In the genomic region with DNA sequence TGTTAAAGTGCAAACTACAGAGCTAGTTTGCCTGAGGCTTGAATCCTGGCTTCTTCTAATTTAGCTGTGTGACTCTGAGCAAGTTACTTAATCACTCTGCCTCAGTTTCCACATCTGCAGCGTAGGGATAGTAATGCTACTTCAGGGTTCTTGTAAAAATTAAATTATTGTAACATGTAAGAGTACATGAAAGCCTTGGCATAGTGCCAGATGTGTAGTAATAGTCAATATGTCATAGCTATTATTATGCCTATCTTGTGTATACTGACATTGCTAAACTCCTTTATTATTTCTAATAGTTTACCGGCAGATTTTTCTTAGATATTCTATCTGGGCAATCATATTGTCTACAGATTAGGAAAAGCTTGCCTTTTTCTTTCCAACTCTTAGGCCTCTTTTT, we compare ENCODE assay signal across 24 cellular contexts. TPM values are rescaled to one million over a fixed set of nuclear protein-coding genes. Genes with fewer than 3 reads are reported as not detected.
DNase-seq lines count a peak whose midpoint lies in the region; ATAC-seq, FAIRE-seq and TF ChIP-seq lines count a peak whose summit lies in the region.
"Had no signal": no experiment of that assay in that cellular context is flagged by ENCODE, and none has a peak within 500 bp of the region (broad histone marks: within the 10 kb centered on the region; RNA-seq: fewer than 3 reads in every experiment).

No MANE protein-coding gene starts in this region.

- no peaks in the 10 kb centered on the region for H3K36me3 Mint-ChIP-seq in MCF 10A (ENCODE audit: insufficient read depth, unreplicated experiment)
- H3K36me3 Mint-ChIP-seq: CD4-positive, CD25-positive, alpha-beta regulatory T cell had no signal

- BruUV-seq in MCF 10A (replicated peaks; lab: Mats Ljungman, UMichigan), result no TSS peak
- BruUV-seq in mammary epithelial cell (replicated peaks; lab: Mats Ljungman, UMichigan), result no TSS peak
- no TSS peak for BruUV-seq in K562 (replicated peaks; lab: Mats Ljungman, UMichigan)

- POLR2A ChIA-PET in MCF 10A (lab: Yijun Ruan, JAX) (interaction anchor here (1.0 kb wide), 1 partner anchor 19 kb away, joined by 4 read pairs; no protein-coding TSS in a partner anchor), K562 (lab: Yijun Ruan, JAX) (interaction anchor here (0.6 to 1.7 kb wide), 3 partner anchors 11 to 292 kb away, joined by 3 to 5 read pairs (median 3); no protein-coding TSS in a partner anchor)

- H3K4me3 ChIP-seq in mammary epithelial cell (replicated peaks in 1 of 3; ENCODE audit: insufficient read depth in 1 of 3, low read depth in 2 of 3, low read length in 3 of 3) (no peak overlapping the region), K562 (no peak overlapping the region)

- in situ Hi-C loops in mammary epithelial cell (cut with MboI; ENCODE audit: low sequenced_read_pairs in 2 of 2), result loop anchor here (5.0 to 10.0 kb wide), 2 partner anchors 174 to 182 kb away; no protein-coding TSS in a partner anchor
- in situ Hi-C loops in K562 (cut with MboI), result loop anchor here (10.0 kb wide), 1 partner anchor 562 kb away; no protein-coding TSS in a partner anchor

- H3K27ac ChIP-seq in mammary epithelial cell (ENCODE audit: insufficient read depth, low read depth, low read length) (no peak overlapping the region), K562 (ENCODE audit: extremely low read depth, low read depth, low read length) (no peak overlapping the region)
- H3K27ac ChIP-seq: HL-60 had no signal

- H3K9me3 ChIP-seq in mammary epithelial cell (replicated peaks; ENCODE audit: insufficient read depth, low read length) (no peaks in the 10 kb centered on the region), K562 (replicated peaks; ENCODE audit: control insufficient read depth, insufficient read depth, low read depth, low read length) (0 out of 2 replicates have a peak, but pooled peaks cover 2% of the 10 kb centered on the region)
- H3K9me3 ChIP-seq: BE2C, Caco-2 had no signal

- DNase-seq in MCF 10A (ENCODE audit: unreplicated experiment) (peak; percentile 23), mammary epithelial cell (no peak), K562 (ENCODE audit: extremely low read depth in 1 of 4, low spot score in 3 of 4) (no peak), H4 (ENCODE audit: low spot score) (no peak), T1000 (lab: John Stamatoyannopoulos, UW) (no peak)
- DNase-seq: ACHN; BE2C; C1 segment of cervical spinal cord; Caco-2; CD4-positive, CD25-positive, alpha-beta regulatory T cell; CD8-positive, alpha-beta memory T cell; DMS153; DMS79; GDM1; H7; HFFc6; IMR-90 had no signal

- H3K27me3 Mint-ChIP-seq in MCF 10A (ENCODE audit: insufficient read depth, unreplicated experiment), result no peaks in the 10 kb centered on the region

- H3K79me2 ChIP-seq in mammary epithelial cell (ENCODE audit: insufficient read depth, low read length) (no peaks in the 10 kb centered on the region), K562 (ENCODE audit: control insufficient read depth, insufficient read depth, low read length) (no peaks in the 10 kb centered on the region)

- H3K9me1 ChIP-seq in K562 (ENCODE audit: control insufficient read depth, insufficient read depth, low read length), result no peaks in the 10 kb centered on the region

- TF ChIP-seq CTCF in MCF 10A (IDR thresholded peaks at IDR 0.05; ENCODE audit: unreplicated experiment), result no peak
- TF ChIP-seq CTCF in mammary epithelial cell (conservative IDR thresholded peaks at IDR 0.05 in 1 of 2, IDR thresholded peaks at IDR 0.05 in 1 of 2; ENCODE audit: extremely low read depth in 1 of 2, insufficient read depth in 1 of 2, low read depth in 1 of 2, low read length in 2 of 2), result no peak
- TF ChIP-seq CTCF in K562 (IDR thresholded peaks at IDR 0.05 in 2 of 3, conservative IDR thresholded peaks at IDR 0.05 in 1 of 3; ENCODE audit: insufficient read depth in 2 of 3, low read depth in 1 of 3, low read length in 3 of 3), result no peak

- intact Hi-C loops in MCF 10A (cut with micrococcal nuclease) (no loop called here), mammary epithelial cell (cut with micrococcal nuclease) (no loop called here), K562 (cut with micrococcal nuclease) (no loop called here)

- H4K20me1 ChIP-seq in mammary epithelial cell (ENCODE audit: insufficient read depth, low read length) (no peaks in the 10 kb centered on the region), K562 (replicated peaks; ENCODE audit: control insufficient read depth, insufficient read depth, low read length) (no peaks in the 10 kb centered on the region)

- H3K4me2 ChIP-seq in mammary epithelial cell (ENCODE audit: insufficient read depth, low read depth, low read length) (no peak overlapping the region), K562 (ENCODE audit: insufficient read depth, low read length) (no peak overlapping the region)

- H3K9me3 Mint-ChIP-seq in MCF 10A (ENCODE audit: unreplicated experiment), result no peaks in the 10 kb centered on the region

- no peak overlapping the region for H3K27ac Mint-ChIP-seq in MCF 10A (ENCODE audit: low read depth, unreplicated experiment)
- H3K27ac Mint-ChIP-seq: GM23338, HFFc6 had no signal

- dilution Hi-C loops in mammary epithelial cell (cut with HindIII; ENCODE audit: low sequenced_read_pairs), result loop anchor here (25.0 kb wide), 1 partner anchor 179 kb away; no protein-coding TSS in a partner anchor

- H3K4me3 Mint-ChIP-seq in MCF 10A (ENCODE audit: unreplicated experiment), result no peak overlapping the region
- H3K4me3 Mint-ChIP-seq: CD4-positive, CD25-positive, alpha-beta regulatory T cell; HFFc6 had no signal

- TF ChIP-seq POLR2A in K562 (conservative IDR thresholded peaks at IDR 0.05), result no peak

- TF ChIP-seq EP300 in Ishikawa (IDR thresholded peaks at IDR 0.05; ENCODE audit: borderline replicate concordance) (no peak), K562 (IDR thresholded peaks at IDR 0.05; ENCODE audit: low read length) (no peak)

- H3K36me3 ChIP-seq in mammary epithelial cell (ENCODE audit: insufficient read depth, low read length) (no peaks in the 10 kb centered on the region), K562 (ENCODE audit: control insufficient read depth, insufficient read depth, low read length) (no peaks in the 10 kb centered on the region)
- H3K36me3 ChIP-seq: BE2C had no signal

- CTCF ChIA-PET in MCF 10A (lab: Yijun Ruan, JAX), result interaction anchor here (0.6 to 9.3 kb wide), 9 partner anchors 9 to 559 kb away, joined by 3 to 89 read pairs (median 4); no protein-coding TSS in a partner anchor
- CTCF ChIA-PET in mammary epithelial cell (lab: Charles Lee; ENCODE audit: low non-redundant PET), result interaction anchor here (0.5 kb wide), 1 partner anchor 28 kb away, joined by 3 read pairs; no protein-coding TSS in a partner anchor
- CTCF ChIA-PET in K562 (lab: Yijun Ruan, JAX; ENCODE audit: low intra/inter-chr PET ratio), result no interaction called here

- H3K27me3 ChIP-seq in mammary epithelial cell (ENCODE audit: insufficient read depth, low read length) (no peaks in the 10 kb centered on the region), K562 (ENCODE audit: control insufficient read depth in 2 of 2, insufficient read depth in 2 of 2, low read length in 2 of 2) (peaks cover 28 to 41% of the 10 kb centered on the region in 2 experiments)
- H3K27me3 ChIP-seq: BE2C had no signal

- H3K4me1 ChIP-seq in mammary epithelial cell (ENCODE audit: insufficient read depth, low read length), result peaks cover 5% of the 10 kb centered on the region
- H3K4me1 ChIP-seq in K562 (replicated peaks in 1 of 2; ENCODE audit: control insufficient read depth in 2 of 2, insufficient read depth in 2 of 2, low read length in 2 of 2), result peaks cover 0 to 8% of the 10 kb centered on the region in 2 experiments; a peak in 2 of 5 replicates
- H3K4me1 ChIP-seq: BE2C, Caco-2 had no signal

- no peak for ATAC-seq in K562
- ATAC-seq: HCT116 had no signal

- TF ChIP-seq RAD21 in Ishikawa (IDR thresholded peaks at IDR 0.05; ENCODE audit: low read depth) (no peak), K562 (CRISPR knock-in tag; conservative IDR thresholded peaks at IDR 0.05 in 1 of 2, IDR thresholded peaks at IDR 0.05 in 1 of 2) (no peak)

- no peaks in the 10 kb centered on the region for H3K4me1 Mint-ChIP-seq in MCF 10A (ENCODE audit: insufficient read depth, unreplicated experiment)

- no peak for FAIRE-seq in K562 (lab: Jason Lieb, UNC)
- FAIRE-seq: A204.1, GM12892, GM18507 had no signal

- no peak overlapping the region for H2AFZ ChIP-seq in mammary epithelial cell (ENCODE audit: low read depth, low read length)
- no peak overlapping the region for H2AFZ ChIP-seq in K562 (ENCODE audit: low read depth, low read length)

- 71% methylated on average over 2 of the region's 2 CpGs for WGBS in mammary epithelial cell (ENCODE audit: low coverage, missing lambda C conversion rate)
- WGBS in K562 (ENCODE audit: insufficient coverage, low coverage, missing lambda C conversion rate), result 2% methylated on average over 2 of the region's 2 CpGs

- H3K9ac ChIP-seq in mammary epithelial cell (ENCODE audit: insufficient read depth, low read length) (no peak overlapping the region), K562 (ENCODE audit: insufficient read depth in 1 of 2, low read depth in 2 of 2, low read length in 2 of 2) (no peak overlapping the region)

RNA-seq across cellular contexts. Expression of a gene that starts 6.8 kb away (rescaled TPM):
- total RNA-seq in MCF 10A (2022), result 14.7 and 15.9 TPM in 2 replicates
- 10 to 100 TPM in 1 of 2 donors, 1 to 10 TPM in 1; 8.6 to 13.5 TPM for total RNA-seq in mammary epithelial cell
- polyA plus RNA-seq in mammary epithelial cell, result 9.7 TPM
- polyA minus RNA-seq in mammary epithelial cell, result 8.5 TPM
- 14.9 and 32.5 TPM in 2 replicates for total RNA-seq in K562 (2011; cell fraction: chromatin; rRNA removed; ENCODE audit: low replicate concordance)
- total RNA-seq in K562 (2011; cell fraction: nucleolus; rRNA removed), result 8.2 and 11.6 TPM in 2 replicates
- 17.5 and 30.8 TPM in 2 replicates for total RNA-seq in K562 (2011; cell fraction: nucleoplasm; rRNA removed)
- 15.9 and 18.8 TPM in 2 replicates for total RNA-seq in K562 (2014; rRNA removed)
- 28.7 and 32.5 TPM in 2 replicates for total RNA-seq in K562 (2014; rRNA removed; fragmentation: Illumina TruSeq; extraction: Trizol)
- 27.3 and 27.7 TPM in 2 replicates for total RNA-seq in K562 (2015; rRNA removed; fragmentation: Illumina TruSeq; extraction: Trizol)
- 20.5 and 21.2 TPM in 2 replicates for total RNA-seq in K562 (2021)
- polyA plus RNA-seq in K562 (2011; rRNA removed), result 42.9 and 43.1 TPM in 2 replicates
- 17.2 and 32.7 TPM in 2 replicates for polyA plus RNA-seq in K562 (2011; cell fraction: cytosol; rRNA removed)
- polyA plus RNA-seq in K562 (2011; cell fraction: nucleus; rRNA removed), result 27.0 and 37.4 TPM in 2 replicates
- 13.6 and 22.2 TPM in 2 replicates for polyA plus RNA-seq in K562 (2012)
- polyA plus RNA-seq in K562 (2014; fragmentation: Illumina TruSeq; extraction: Trizol), result 28.4 and 35.2 TPM in 2 replicates
- 10 to 100 TPM; 62.6 to 76.5 TPM for polyA plus RNA-seq in K562 (2014; fragmentation: Nextera tagmentation; extraction: Ambion mirVana)
- 18.6 and 24.1 TPM in 2 replicates for polyA plus RNA-seq in K562 (2014; rRNA removed)
- 39.7 and 45.5 TPM in 2 replicates for polyA minus RNA-seq in K562 (2011; rRNA and poly(A)+ RNA removed)
- polyA minus RNA-seq in K562 (2011; cell fraction: cytosol; rRNA and poly(A)+ RNA removed), result 15.5 and 15.6 TPM in 2 replicates
- 7.5 and 16.2 TPM in 2 replicates for polyA minus RNA-seq in K562 (2011; cell fraction: nucleus; rRNA and poly(A)+ RNA removed)
- 16.3 and 20.9 TPM in 2 replicates for total RNA-seq in H4 (2014; rRNA removed; shearing (Covaris generic))

RNA-seq across cellular contexts. Expression of a gene that starts 43.6 kb away (rescaled TPM):
- 55.9 and 71.8 TPM in 2 replicates for total RNA-seq in MCF 10A (2022)
- total RNA-seq in mammary epithelial cell, result 10 to 100 TPM; 28.7 to 36.2 TPM
- polyA plus RNA-seq in mammary epithelial cell, result 14.4 TPM
- 35.9 TPM for polyA minus RNA-seq in mammary epithelial cell
- 19.4 and 25.5 TPM in 2 replicates for total RNA-seq in K562 (2011; cell fraction: chromatin; rRNA removed; ENCODE audit: low replicate concordance)
- total RNA-seq in K562 (2011; cell fraction: nucleolus; rRNA removed), result 13.3 and 15.5 TPM in 2 replicates
- 21.6 and 38.7 TPM in 2 replicates for total RNA-seq in K562 (2011; cell fraction: nucleoplasm; rRNA removed)
- total RNA-seq in K562 (2014; rRNA removed), result 24.3 and 30.4 TPM in 2 replicates
- total RNA-seq in K562 (2014; rRNA removed; fragmentation: Illumina TruSeq; extraction: Trizol), result 30.9 and 31.0 TPM in 2 replicates
- 41.0 and 44.5 TPM in 2 replicates for total RNA-seq in K562 (2015; rRNA removed; fragmentation: Illumina TruSeq; extraction: Trizol)
- 34.6 and 35.6 TPM in 2 replicates for total RNA-seq in K562 (2021)
- polyA plus RNA-seq in K562 (2011; rRNA removed), result 11.5 and 12.5 TPM in 2 replicates
- polyA plus RNA-seq in K562 (2011; cell fraction: cytosol; rRNA removed), result 8.6 and 14.1 TPM in 2 replicates
- polyA plus RNA-seq in K562 (2011; cell fraction: nucleus; rRNA removed), result 27.0 and 31.8 TPM in 2 replicates
- polyA plus RNA-seq in K562 (2012), result 18.6 and 22.8 TPM in 2 replicates
- 24.6 and 30.8 TPM in 2 replicates for polyA plus RNA-seq in K562 (2014; fragmentation: Illumina TruSeq; extraction: Trizol)
- 1 to 10 TPM; 6.1 to 8.1 TPM for polyA plus RNA-seq in K562 (2014; fragmentation: Nextera tagmentation; extraction: Ambion mirVana)
- polyA plus RNA-seq in K562 (2014; rRNA removed), result 15.7 and 20.1 TPM in 2 replicates
- 29.8 and 30.3 TPM in 2 replicates for polyA minus RNA-seq in K562 (2011; rRNA and poly(A)+ RNA removed)
- 19.1 and 22.8 TPM in 2 replicates for polyA minus RNA-seq in K562 (2011; cell fraction: cytosol; rRNA and poly(A)+ RNA removed)
- polyA minus RNA-seq in K562 (2011; cell fraction: nucleus; rRNA and poly(A)+ RNA removed), result 17.4 and 27.2 TPM in 2 replicates
- total RNA-seq in H4 (2014; rRNA removed; shearing (Covaris generic)), result 22.2 and 29.9 TPM in 2 replicates
